ENCODE assay signal across 20 cellular contexts in genomic region chrX:133606990-133607389, GRCh38.
"Had no signal": no experiment of that assay in that cellular context is flagged by ENCODE, and none has a peak within 500 bp of the region (broad histone marks: within the 10 kb centered on the region; RNA-seq: fewer than 3 reads in every experiment).

No MANE protein-coding gene starts in this region.

- ATAC-seq: effector memory CD8-positive, alpha-beta T cell; gastroesophageal sphincter; left cardiac atrium; right cardiac atrium had no signal

- H3K27me3 ChIP-seq: esophagus squamous epithelium, gastroesophageal sphincter, pancreas had no signal

- H3K4me1 ChIP-seq: esophagus squamous epithelium had no signal

- H3K27ac ChIP-seq: epithelial cell of prostate, esophagus squamous epithelium, gastroesophageal sphincter, left ventricle myocardium inferior had no signal

- FAIRE-seq: small intestine, urothelium cell line had no signal

- H3K4me3 ChIP-seq: esophagus squamous epithelium, gastroesophageal sphincter, left ventricle myocardium inferior, lung, pancreas had no signal

- H3K36me3 ChIP-seq: esophagus squamous epithelium, gastroesophageal sphincter, left ventricle myocardium inferior, pancreas had no signal

- H3K9me3 ChIP-seq: esophagus squamous epithelium, gastroesophageal sphincter, left ventricle myocardium inferior, pancreas had no signal

- DNase-seq: effector memory CD8-positive, alpha-beta T cell; esophagus squamous epithelium; foreskin fibroblast; glutamatergic neuron; kidney; left cardiac atrium; left ventricle myocardium inferior; mesenchymal stem cell; midbrain; naive B cell; occipital lobe; pancreas; right cardiac atrium; small intestine; stimulated activated CD4-positive, alpha-beta T cell treated with anti-CD3 and anti-CD28 coated beads, Interleukin-2, amount 100 ng/mL, for 48 hours; stimulated activated naive CD4-positive, alpha-beta T cell treated with Interleukin-2 at 50 U/mL for 16 hours had no signal
